ENCODE assay signal across 18 cellular contexts in genomic region chr16:29124828-29125227, GRCh38.
DNase-seq lines count a peak whose midpoint lies in the region; ATAC-seq and TF ChIP-seq lines count a peak whose summit lies in the region.
"Had no signal": no experiment of that assay in that cellular context is flagged by ENCODE, and none has a peak within 500 bp of the region (broad histone marks: within the 10 kb centered on the region; RNA-seq: fewer than 3 reads in every experiment).

No MANE protein-coding gene starts in this region.

- H3K27me3 Mint-ChIP-seq in CD4-positive, alpha-beta T cell = no peaks in the 10 kb centered on the region
- no peaks in the 10 kb centered on the region for H3K27me3 Mint-ChIP-seq in naive thymus-derived CD8-positive, alpha-beta T cell

- intact Hi-C loops in CD4-positive, alpha-beta T cell (cut with DNase I, micrococcal nuclease) = no loop called here
- intact Hi-C loops in posterior vena cava (cut with DNase I) (loop anchor here in 1 of 2 donors (10.0 kb wide), 1 partner anchor 130 kb away; no protein-coding TSS in a partner anchor), OCI-LY7 (cut with micrococcal nuclease; ENCODE audit: unreplicated experiment) (no loop called here)

- H3K79me2 ChIP-seq in OCI-LY7 (ENCODE audit: insufficient read depth, low read depth, low read length) = no peaks in the 10 kb centered on the region

- peaks cover 10% of the 10 kb centered on the region for H3K4me1 Mint-ChIP-seq in CD4-positive, alpha-beta T cell (ENCODE audit: low read depth)
- H3K4me1 Mint-ChIP-seq in naive thymus-derived CD8-positive, alpha-beta T cell = peaks cover 11 to 24% (median 17%) of the 10 kb centered on the region in 4 donors

- no peak for ATAC-seq in CD4-positive, alpha-beta T cell (ENCODE audit: poor library complexity)
- no peak for ATAC-seq in naive thymus-derived CD8-positive, alpha-beta T cell
- ATAC-seq: A549 had no signal

- no peak for TF ChIP-seq CTCF in CD4-positive, alpha-beta T cell (IDR thresholded peaks at IDR 0.05)
- TF ChIP-seq CTCF in OCI-LY7 (conservative IDR thresholded peaks at IDR 0.05; ENCODE audit: low read length) = no peak

- no peaks in the 10 kb centered on the region for H3K9me3 ChIP-seq in CD4-positive, alpha-beta T cell (ENCODE audit: control insufficient read depth, low read length)
- H3K9me3 ChIP-seq in SJCRH30 (replicated peaks) (no peaks in the 10 kb centered on the region), OCI-LY7 (ENCODE audit: low read length) (no peaks in the 10 kb centered on the region)
- H3K9me3 ChIP-seq: A549, Caco-2 had no signal

- no TSS peak for BruUV-seq in OCI-LY7 (replicated peaks; lab: Mats Ljungman, UMichigan)

- H3K9me2 ChIP-seq in OCI-LY7 (ENCODE audit: insufficient read depth, low read length) = no peaks in the 10 kb centered on the region

- no peaks in the 10 kb centered on the region for H3K27me3 ChIP-seq in CD4-positive, alpha-beta T cell (ENCODE audit: control insufficient read depth, insufficient read depth, low read length)
- H3K27me3 ChIP-seq in SJCRH30 = no peaks in the 10 kb centered on the region

- H3K4me2 ChIP-seq in OCI-LY7 (ENCODE audit: low read length) = no peak overlapping the region
- H3K4me2 ChIP-seq: A549 had no signal

- peak; percentile 6 for DNase-seq in activated CD4-positive, CD25-positive, alpha-beta regulatory T cell treated with anti-CD3 and anti-CD28 coated beads, Interleukin-2, amount 50 U/mL, for 72 hours
- DNase-seq in activated CD4-positive, CD25-positive, alpha-beta regulatory T cell (lab: John Stamatoyannopoulos, UW) = no peak
- DNase-seq in CD4-positive, alpha-beta T cell = no peak
- no peak for DNase-seq in naive thymus-derived CD8-positive, alpha-beta T cell
- DNase-seq in posterior vena cava (ENCODE audit: low spot score) (peak; percentile 51), SJCRH30 (no peak), OCI-LY7 (ENCODE audit: low spot score) (no peak), DMS 273 (lab: John Stamatoyannopoulos, UW; ENCODE audit: unreplicated experiment) (no peak)
- DNase-seq: AML-193, Caco-2, DMS153, DMS79, GDM1, GM23248, HCEC 1CT had no signal

- H2AFZ ChIP-seq in OCI-LY7 (ENCODE audit: low read length) = no peak overlapping the region
- H2AFZ ChIP-seq: GM23248 had no signal

- H3K4me1 ChIP-seq in SJCRH30 (no peaks in the 10 kb centered on the region), OCI-LY7 (ENCODE audit: insufficient read depth, low read length, poor library complexity, severe bottlenecking) (no peaks in the 10 kb centered on the region)
- H3K4me1 ChIP-seq: A549, Caco-2 had no signal

- CTCF ChIA-PET in CD4-positive, alpha-beta T cell (lab: Charles Lee) = no interaction called here
- CTCF ChIA-PET in OCI-LY7 (lab: Charles Lee; ENCODE audit: unreplicated experiment) = no interaction called here

- POLR2A ChIA-PET in CD4-positive, alpha-beta T cell (lab: Charles Lee) = no interaction called here
- POLR2A ChIA-PET in naive thymus-derived CD8-positive, alpha-beta T cell (lab: Charles Lee) = no interaction called here
- POLR2A ChIA-PET in OCI-LY7 (lab: Charles Lee) = interaction anchor here (0.7 kb wide), 1 partner anchor 885 kb away, joined by 7 read pairs; no protein-coding TSS in a partner anchor

- H3K36me3 ChIP-seq in SJCRH30 (no peaks in the 10 kb centered on the region), OCI-LY7 (ENCODE audit: insufficient read depth, low read length) (no peaks in the 10 kb centered on the region)

- H3K9me3 Mint-ChIP-seq in CD4-positive, alpha-beta T cell = no peaks in the 10 kb centered on the region
- no peaks in the 10 kb centered on the region for H3K9me3 Mint-ChIP-seq in naive thymus-derived CD8-positive, alpha-beta T cell

- peaks cover 49% of the 10 kb centered on the region for H3K36me3 Mint-ChIP-seq in CD4-positive, alpha-beta T cell (ENCODE audit: low read depth)
- H3K36me3 Mint-ChIP-seq in naive thymus-derived CD8-positive, alpha-beta T cell = peaks cover 0 to 43% (median 3%) of the 10 kb centered on the region in 3 donors

- H3K27ac Mint-ChIP-seq in CD4-positive, alpha-beta T cell = peak overlapping the region; percentile 78
- peak overlapping the region in 6 of 10 donors; percentile 35 to 86 (median 70) for H3K27ac Mint-ChIP-seq in naive thymus-derived CD8-positive, alpha-beta T cell

- H3K27ac ChIP-seq in CD4-positive, alpha-beta T cell (ENCODE audit: low read depth, low read length) = no peak overlapping the region
- H3K27ac ChIP-seq in SJCRH30 (no peak overlapping the region), OCI-LY7 (ENCODE audit: low read depth, low read length, poor library complexity, severe bottlenecking) (no peak overlapping the region)
- H3K27ac ChIP-seq: 22Rv1, A549, C4-2B, GM23248 had no signal

- no peak overlapping the region for H3K4me3 ChIP-seq in SJCRH30
- no peak overlapping the region for H3K4me3 ChIP-seq in OCI-LY7 (ENCODE audit: low read depth, low read length, poor library complexity, severe bottlenecking)
- H3K4me3 ChIP-seq: A549, GM23248 had no signal

- H4K20me1 ChIP-seq in OCI-LY7 (ENCODE audit: insufficient read depth, low read length) = no peaks in the 10 kb centered on the region

- H3K4me3 Mint-ChIP-seq in CD4-positive, alpha-beta T cell = no peak overlapping the region
- H3K4me3 Mint-ChIP-seq in naive thymus-derived CD8-positive, alpha-beta T cell = no peak overlapping the region

Comparison
In these comparisons a context has a peak if more than half of its experiments do, and no peak if none do; other contexts are left out.
1. DNase-seq: peak in activated CD4-positive, CD25-positive, alpha-beta regulatory T cell treated with anti-CD3 and anti-CD28 coated beads, Interleukin-2, amount 50 U/mL, for 72 hours (single experiment) and posterior vena cava (single experiment); none in activated CD4-positive, CD25-positive, alpha-beta regulatory T cell (0 of 4), CD4-positive, alpha-beta T cell (0 of 10), naive thymus-derived CD8-positive, alpha-beta T cell (0 of 10), SJCRH30 (0 of 2), OCI-LY7 (single experiment) and DMS 273 (single experiment).